Comparison of ENCODE assay signal across 17 cellular contexts in the genomic region with DNA sequence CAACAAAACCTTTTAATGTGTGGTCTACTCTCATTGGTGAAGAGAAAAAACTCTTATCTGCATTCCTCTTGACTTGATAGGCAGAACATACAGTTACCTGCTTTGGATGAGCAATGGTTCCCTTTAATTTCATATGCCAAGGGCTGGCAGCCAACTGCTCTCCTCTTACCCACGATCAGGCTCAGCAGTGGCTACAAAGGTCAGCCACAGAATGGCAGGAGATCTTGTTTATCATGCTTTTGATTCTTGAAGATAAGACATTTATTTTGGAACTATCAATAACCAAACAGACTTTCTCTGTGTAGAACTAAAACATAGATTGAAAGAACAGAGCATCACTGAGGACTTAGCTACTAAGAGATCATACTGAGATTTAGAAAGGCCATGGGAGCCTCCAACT. TPM values are rescaled to one million over a fixed set of nuclear protein-coding genes. Genes with fewer than 3 reads are reported as not detected.
A peak's percentile ranks its signal among the peaks of the same experiment; 100 is the strongest.
DNase-seq lines count a peak whose midpoint lies in the region; ATAC-seq and TF ChIP-seq lines count a peak whose summit lies in the region.
"Had no signal": no experiment of that assay in that cellular context is flagged by ENCODE, and none has a peak within 500 bp of the region (broad histone marks: within the 10 kb centered on the region; RNA-seq: fewer than 3 reads in every experiment).

No MANE protein-coding gene starts in this region.

- H3K27ac ChIP-seq in OCI-LY3 (ENCODE audit: low read length) (peak overlapping the region; percentile 95), VCaP (peak overlapping the region; percentile 39), right lobe of liver (peak overlapping the region in 1 of 3 donors; percentile 48)
- H3K27ac ChIP-seq: BLaER1, HL-60 had no signal

- peak; percentile 37 for DNase-seq in activated CD8-positive, alpha-beta memory T cell treated with anti-CD3 and anti-CD28 coated beads, Interleukin-2, amount 50 U/mL, for 48 hours
- DNase-seq in activated CD8-positive, alpha-beta memory T cell treated with anti-CD3 and anti-CD28 coated beads, Interleukin-2, amount 50 U/mL, for 4 hours = no peak
- DNase-seq in right lobe of liver (no peak), GDM1 (lab: John Stamatoyannopoulos, UW) (no peak)
- DNase-seq: 8988T; Calu3; CD4-positive, alpha-beta memory T cell; DMS79 treated with DMSO at 0.1 percent for 48 hours; GOT3; H7; IMR-90 had no signal

- no peaks in the 10 kb centered on the region for H4K20me1 ChIP-seq in OCI-LY3 (ENCODE audit: insufficient read depth, low read length)
- H4K20me1 ChIP-seq: BLaER1 had no signal

- peak overlapping the region; percentile 69 for H3K4me2 ChIP-seq in OCI-LY3 (ENCODE audit: low read length)
- H3K4me2 ChIP-seq: BLaER1 had no signal

- H3K9me3 ChIP-seq in OCI-LY3 (ENCODE audit: insufficient read depth, low read length) (no peaks in the 10 kb centered on the region), right lobe of liver (no peaks in the 10 kb centered on the region)
- H3K9me3 ChIP-seq: BLaER1 had no signal

- H3K4me1 ChIP-seq in OCI-LY3 (ENCODE audit: low read length) = peaks cover 47% of the 10 kb centered on the region
- peaks cover 0 to 7% (median 0%) of the 10 kb centered on the region in 4 donors for H3K4me1 ChIP-seq in right lobe of liver

- no peak for TF ChIP-seq CTCF in OCI-LY3 (IDR thresholded peaks at IDR 0.05; ENCODE audit: low read depth, low read length)
- TF ChIP-seq CTCF in VCaP (conservative IDR thresholded peaks at IDR 0.05) = no peak
- TF ChIP-seq CTCF in right lobe of liver (IDR thresholded peaks at IDR 0.05) = no peak

- no peaks in the 10 kb centered on the region for H3K36me3 ChIP-seq in OCI-LY3 (replicated peaks; ENCODE audit: low read depth, low read length)
- H3K36me3 ChIP-seq in right lobe of liver = no peaks in the 10 kb centered on the region
- H3K36me3 ChIP-seq: BLaER1 had no signal

- H3K9ac ChIP-seq in OCI-LY3 (ENCODE audit: low read length) = peak overlapping the region; percentile 60
- H3K9ac ChIP-seq: BLaER1 had no signal

- 13% methylated on average over 1 of the region's 1 CpG for WGBS in right lobe of liver (ENCODE audit: insufficient coverage, low coverage, low lambda C conversion rate, missing lambda C conversion rate)

- no peak for TF ChIP-seq POLR2A in right lobe of liver (IDR thresholded peaks at IDR 0.05)

- H2AFZ ChIP-seq in OCI-LY3 (ENCODE audit: low read depth, low read length) = peak overlapping the region; percentile 15; the same call in 1 of the 2 replicates

- intact Hi-C loops in right lobe of liver (cut with DNase I) = no loop called here

- H3K4me3 ChIP-seq in OCI-LY3 (ENCODE audit: low read length) = peak overlapping the region; percentile 25
- no peak overlapping the region for H3K4me3 ChIP-seq in right lobe of liver
- H3K4me3 ChIP-seq: BLaER1, GM12878 had no signal

- ATAC-seq in right lobe of liver (peak; percentile 35 to 85 (median 44)), HG03442 (IDR thresholded peaks at IDR 0.05; ENCODE audit: unreplicated experiment) (no peak)
- ATAC-seq: GM12878 had no signal

- H3K27me3 ChIP-seq in OCI-LY3 (ENCODE audit: low read depth, low read length) (no peaks in the 10 kb centered on the region), right lobe of liver (no peaks in the 10 kb centered on the region)
- H3K27me3 ChIP-seq: BLaER1 had no signal

- H3K79me2 ChIP-seq in OCI-LY3 (ENCODE audit: low read length) = no peaks in the 10 kb centered on the region

RNA-seq across cellular contexts. Expression of gene IREB2, which starts 6.1 kb away (rescaled TPM):
- total RNA-seq in right lobe of liver = 10 to 100 TPM; 17.1 to 36.2 (median 25.6) TPM
